15 cellular contexts compared by ENCODE assay signal in the genomic region with DNA sequence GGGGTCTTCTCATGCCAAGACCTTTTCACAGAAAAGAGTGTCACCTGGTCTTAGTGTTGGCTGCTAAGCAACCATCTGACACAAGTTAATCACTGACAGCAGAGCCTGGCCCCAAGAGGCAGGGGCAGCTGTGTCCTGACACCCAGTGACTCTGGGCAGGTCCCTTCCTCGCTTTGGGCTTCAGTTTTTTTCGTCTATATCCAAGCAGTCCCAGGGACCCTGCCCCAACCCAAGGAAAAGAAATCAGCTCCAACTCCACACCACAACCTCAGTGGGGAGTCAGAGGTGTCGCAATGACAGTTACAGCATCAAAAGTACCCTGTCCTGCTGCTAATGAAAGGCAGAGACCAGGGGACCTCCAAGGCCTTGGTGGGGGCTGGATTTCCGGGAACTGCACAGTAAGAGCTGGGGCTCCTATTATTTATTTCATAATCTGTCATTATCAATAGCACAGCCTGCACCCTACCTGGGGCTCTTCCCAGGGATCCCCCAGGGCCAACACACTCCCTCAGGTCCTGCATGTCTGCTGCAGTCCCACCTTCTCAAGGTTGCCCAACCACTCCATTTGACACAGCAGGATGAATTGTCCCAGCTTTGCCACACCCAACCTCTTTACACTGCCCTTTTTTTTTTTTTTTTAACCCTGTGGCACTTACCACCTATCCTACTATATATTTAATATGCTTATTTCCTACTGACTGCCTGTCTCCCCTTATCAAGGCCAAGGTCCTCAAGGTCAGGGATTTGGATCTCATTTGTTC.
"Had no signal": no experiment of that assay in that cellular context is flagged by ENCODE, and none has a peak within 500 bp of the region (broad histone marks: within the 10 kb centered on the region; RNA-seq: fewer than 3 reads in every experiment).

No MANE protein-coding gene starts in this region.

- H3K27me3 ChIP-seq: gastroesophageal sphincter, right lobe of liver, upper lobe of left lung had no signal

- H3K9me3 ChIP-seq: gastroesophageal sphincter, lower lobe of right lung, prostate gland, right lobe of liver, upper lobe of left lung had no signal

- H3K4me3 ChIP-seq: coronary artery, gastroesophageal sphincter, lower lobe of right lung, prostate gland, right lobe of liver, upper lobe of left lung had no signal

- DNase-seq: activated CD4-positive, alpha-beta memory T cell treated with anti-CD3 and anti-CD28 coated beads, Interleukin-2, amount 10 ng/mL, durations not matched to agents 7 days and 5 days; activated naive CD4-positive, alpha-beta T cell treated with anti-CD3 and anti-CD28 coated beads for 36 hours; effector CD4-positive, alpha-beta T cell; hippocampal formation; lower lobe of right lung; midbrain; naive thymus-derived CD4-positive, alpha-beta T cell; stimulated activated naive CD4-positive, alpha-beta T cell; substantia nigra; SW 1271; upper lobe of left lung had no signal

- H3K36me3 ChIP-seq: prostate gland, right lobe of liver had no signal

- H3K4me1 ChIP-seq: prostate gland, right lobe of liver had no signal

- ATAC-seq: gastroesophageal sphincter; lower lobe of right lung; naive thymus-derived CD4-positive, alpha-beta T cell; right lobe of liver had no signal

- H3K27ac ChIP-seq: coronary artery, gastroesophageal sphincter, lower lobe of right lung, prostate gland, right lobe of liver, upper lobe of left lung had no signal
